ENCODE assay signal across 8 cellular contexts in genomic region chr1:208086116-208086515, GRCh38.
DNase-seq lines count a peak whose midpoint lies in the region; ATAC-seq and TF ChIP-seq lines count a peak whose summit lies in the region.

No MANE protein-coding gene starts in this region.

- H3K4me3 ChIP-seq in right cardiac atrium (ENCODE audit: low read length), result peak overlapping the region; percentile 23
- H3K4me3 ChIP-seq in stomach smooth muscle (ENCODE audit: low read length in 2 of 2), result peak overlapping the region; percentile 24 to 60
- no peak overlapping the region for H3K4me3 ChIP-seq in right lobe of liver
- H3K4me3 ChIP-seq in PC-9, result no peak overlapping the region

- no peaks in the 10 kb centered on the region for H3K9me3 Mint-ChIP-seq in activated CD4-positive, alpha-beta T cell treated with anti-CD3 and anti-CD28 coated beads, Interleukin-2, amount 10 ng/mL, durations not matched to agents 24 days and 14 days
- H3K9me3 Mint-ChIP-seq in activated B cell treated with CpG ODN at 0.5 μM for 24 hours, result no peaks in the 10 kb centered on the region

- ATAC-seq in activated B cell treated with CpG ODN at 0.5 μM for 24 hours (ENCODE audit: low read depth) (no peak), right cardiac atrium (no peak), right lobe of liver (no peak), HG03108 (IDR thresholded peaks at IDR 0.05; ENCODE audit: unreplicated experiment) (no peak)

- no peak overlapping the region for H3K4me2 ChIP-seq in PC-9

- TF ChIP-seq POLR2A in right lobe of liver (IDR thresholded peaks at IDR 0.05), result no peak

- H3K4me1 ChIP-seq in right cardiac atrium (ENCODE audit: control insufficient read depth, insufficient read depth, low read length) (peaks cover 6% of the 10 kb centered on the region), stomach smooth muscle (ENCODE audit: control insufficient read depth, insufficient read depth, low read length) (peaks cover 17% of the 10 kb centered on the region), right lobe of liver (peaks cover 0 to 5% (median 0%) of the 10 kb centered on the region in 4 donors), PC-9 (replicated peaks; ENCODE audit: insufficient read depth) (no peaks in the 10 kb centered on the region)

- no peaks in the 10 kb centered on the region for H3K27me3 ChIP-seq in right cardiac atrium (ENCODE audit: control insufficient read depth, insufficient read depth)
- H3K27me3 ChIP-seq in stomach smooth muscle (ENCODE audit: control insufficient read depth in 1 of 2, insufficient read depth in 2 of 2, low read length in 2 of 2), result no peaks in the 10 kb centered on the region
- H3K27me3 ChIP-seq in right lobe of liver, result no peaks in the 10 kb centered on the region
- H3K27me3 ChIP-seq in PC-9 (ENCODE audit: insufficient read depth, low read depth), result no peaks in the 10 kb centered on the region

- no peak for DNase-seq in activated CD4-positive, alpha-beta T cell treated with anti-CD3 and anti-CD28 coated beads, Interleukin-2, amount 10 ng/mL, durations not matched to agents 24 days and 14 days
- DNase-seq in activated CD4-positive, alpha-beta T cell treated with anti-CD3 and anti-CD28 coated beads for 48 hours, result no peak
- DNase-seq in activated B cell treated with CpG ODN at 0.5 μM for 24 hours (no peak), right cardiac atrium (no peak), right lobe of liver (no peak), PC-9 (no peak)

- CTCF ChIA-PET in activated B cell treated with CpG ODN at 0.5 μM for 24 hours (lab: Charles Lee) (interaction anchor here (1.2 kb wide), 1 partner anchor 9 kb away, joined by 4 read pairs; no protein-coding TSS in a partner anchor), PC-9 (lab: Charles Lee) (no interaction called here)

- no peaks in the 10 kb centered on the region for H4K20me1 ChIP-seq in PC-9 (ENCODE audit: insufficient read depth)

- no peak for TF ChIP-seq CTCF in activated B cell treated with CpG ODN at 0.5 μM for 24 hours (IDR thresholded peaks at IDR 0.05)
- TF ChIP-seq CTCF in right lobe of liver (IDR thresholded peaks at IDR 0.05), result no peak
- TF ChIP-seq CTCF in PC-9 (conservative IDR thresholded peaks at IDR 0.05), result no peak

- H3K9me2 ChIP-seq in PC-9 (ENCODE audit: insufficient read depth), result no peaks in the 10 kb centered on the region

- H3K9ac ChIP-seq in stomach smooth muscle (ENCODE audit: low read length in 2 of 2), result no peak overlapping the region

- peak overlapping the region; percentile 66 for H3K27ac ChIP-seq in right cardiac atrium (ENCODE audit: low read length)
- no peak overlapping the region for H3K27ac ChIP-seq in stomach smooth muscle (ENCODE audit: low read length)
- H3K27ac ChIP-seq in right lobe of liver, result no peak overlapping the region
- no peak overlapping the region for H3K27ac ChIP-seq in PC-9

- H2AFZ ChIP-seq in PC-9, result no peak overlapping the region

- no TSS peak for BruUV-seq in PC-9 (replicated peaks; lab: Mats Ljungman, UMichigan)

- intact Hi-C loops in activated CD4-positive, alpha-beta T cell treated with anti-CD3 and anti-CD28 coated beads, Interleukin-2, amount 10 ng/mL, durations not matched to agents 24 days and 14 days (cut with micrococcal nuclease), result no loop called here
- intact Hi-C loops in activated B cell treated with CpG ODN at 0.5 μM for 24 hours (cut with micrococcal nuclease) (no loop called here), right cardiac atrium (cut with DNase I) (loop anchor here in 1 of 4 donors (10.0 kb wide), 1 partner anchor 51 kb away; no protein-coding TSS in a partner anchor), right lobe of liver (cut with DNase I) (no loop called here), PC-9 (cut with micrococcal nuclease; ENCODE audit: unreplicated experiment) (no loop called here)

- peaks cover 17% of the 10 kb centered on the region for H3K4me1 Mint-ChIP-seq in activated CD4-positive, alpha-beta T cell treated with anti-CD3 and anti-CD28 coated beads, Interleukin-2, amount 10 ng/mL, durations not matched to agents 24 days and 14 days
- H3K4me1 Mint-ChIP-seq in activated B cell treated with CpG ODN at 0.5 μM for 24 hours, result peaks cover 17% of the 10 kb centered on the region

- H3K4me3 Mint-ChIP-seq in activated CD4-positive, alpha-beta T cell treated with anti-CD3 and anti-CD28 coated beads, Interleukin-2, amount 10 ng/mL, durations not matched to agents 24 days and 14 days, result peak overlapping the region; percentile 77
- peak overlapping the region; percentile 78 for H3K4me3 Mint-ChIP-seq in activated B cell treated with CpG ODN at 0.5 μM for 24 hours

- POLR2A ChIA-PET in activated B cell treated with CpG ODN at 0.5 μM for 24 hours (lab: Charles Lee) (interaction anchor here (0.5 kb wide), 1 partner anchor 64 kb away, joined by 4 read pairs; no protein-coding TSS in a partner anchor), PC-9 (lab: Charles Lee; ENCODE audit: unreplicated experiment) (no interaction called here)

- H3K27ac Mint-ChIP-seq in activated CD4-positive, alpha-beta T cell treated with anti-CD3 and anti-CD28 coated beads, Interleukin-2, amount 10 ng/mL, durations not matched to agents 24 days and 14 days, result peak overlapping the region; percentile 81
- H3K27ac Mint-ChIP-seq in activated B cell treated with CpG ODN at 0.5 μM for 24 hours, result no peak overlapping the region

- no peaks in the 10 kb centered on the region for H3K9me3 ChIP-seq in right cardiac atrium (ENCODE audit: control insufficient read depth, low read length)
- H3K9me3 ChIP-seq in stomach smooth muscle (ENCODE audit: control insufficient read depth in 2 of 2, low read length in 2 of 2), result no peaks in the 10 kb centered on the region
- H3K9me3 ChIP-seq in right lobe of liver, result no peaks in the 10 kb centered on the region
- H3K9me3 ChIP-seq in PC-9 (ENCODE audit: insufficient read depth, low read depth), result no peaks in the 10 kb centered on the region

- peaks cover 2 to 27% of the 10 kb centered on the region in 2 donors for H3K36me3 ChIP-seq in stomach smooth muscle (ENCODE audit: control insufficient read depth in 2 of 2, insufficient read depth in 2 of 2, low read length in 2 of 2)
- H3K36me3 ChIP-seq in right lobe of liver, result peaks cover 0 to 9% (median 0%) of the 10 kb centered on the region in 4 donors
- H3K36me3 ChIP-seq in PC-9 (ENCODE audit: low read depth), result no peaks in the 10 kb centered on the region

- H3K79me2 ChIP-seq in PC-9 (ENCODE audit: low read depth), result no peaks in the 10 kb centered on the region

- WGBS in right cardiac atrium, result 62% methylated on average over 2 of the region's 2 CpGs
- 71% methylated on average over 2 of the region's 2 CpGs for WGBS in right lobe of liver (ENCODE audit: insufficient coverage, low coverage, low lambda C conversion rate, missing lambda C conversion rate)

- no peaks in the 10 kb centered on the region for H3K27me3 Mint-ChIP-seq in activated CD4-positive, alpha-beta T cell treated with anti-CD3 and anti-CD28 coated beads, Interleukin-2, amount 10 ng/mL, durations not matched to agents 24 days and 14 days
- no peaks in the 10 kb centered on the region for H3K27me3 Mint-ChIP-seq in activated B cell treated with CpG ODN at 0.5 μM for 24 hours

- H3F3A ChIP-seq in PC-9 (ENCODE audit: insufficient read depth, low read depth), result no peaks in the 10 kb centered on the region

- H3K36me3 Mint-ChIP-seq in activated CD4-positive, alpha-beta T cell treated with anti-CD3 and anti-CD28 coated beads, Interleukin-2, amount 10 ng/mL, durations not matched to agents 24 days and 14 days (ENCODE audit: low read depth), result no peaks in the 10 kb centered on the region
- H3K36me3 Mint-ChIP-seq in activated B cell treated with CpG ODN at 0.5 μM for 24 hours (ENCODE audit: low read depth), result no peaks in the 10 kb centered on the region

Comparison
In these comparisons a context has a peak if more than half of its experiments do, and no peak if none do; other contexts are left out.
1. H3K4me3 ChIP-seq: peak in right cardiac atrium (single experiment) and stomach smooth muscle (2 of 2); none in right lobe of liver (0 of 3) and PC-9 (single experiment).